In genomic region chr7:106290319-106290718, GRCh38 we compare ENCODE assay signal across 2 cellular contexts.
TF ChIP-seq lines count a peak whose summit lies in the region.

No MANE protein-coding gene starts in this region.

TF ChIP-seq in HCT116, 20 proteins besides CTCF, POLR2A, EP300 and RAD21:
- TF ChIP-seq CEBPB (IDR thresholded peaks at IDR 0.05; ENCODE audit: low read depth) = no peak

TF ChIP-seq in K562, 482 proteins besides CTCF, POLR2A, EP300 and RAD21:
- TF ChIP-seq SRSF1 (IDR thresholded peaks at IDR 0.05; ENCODE audit: low read depth, low read length) (no peak), ZNF324 (CRISPR knock-in tag; IDR thresholded peaks at IDR 0.05) (no peak), ZFP36 (IDR thresholded peaks at IDR 0.05; ENCODE audit: low read depth, low read length, partially characterized antibody) (no peak), CREB1 (IDR thresholded peaks at IDR 0.05) (no peak), CREB1 (CRISPR knock-in tag; IDR thresholded peaks at IDR 0.05) (no peak), POLR2AphosphoS2 (IDR thresholded peaks at IDR 0.05; ENCODE audit: low read length) (no peak), HDAC3 (IDR thresholded peaks at IDR 0.05; ENCODE audit: borderline replicate concordance, partially characterized antibody) (no peak), ZNF212 (CRISPR knock-in tag; IDR thresholded peaks at IDR 0.05) (no peak), RERE (CRISPR knock-in tag; IDR thresholded peaks at IDR 0.05; ENCODE audit: borderline replicate concordance) (no peak), ZNF507 (tag; conservative IDR thresholded peaks at IDR 0.05) (no peak), ZNF263 (CRISPR knock-in tag; IDR thresholded peaks at IDR 0.05; ENCODE audit: borderline replicate concordance) (no peak), YBX1 (IDR thresholded peaks at IDR 0.05) (no peak), HNRNPK (IDR thresholded peaks at IDR 0.05; ENCODE audit: low read depth, low read length, poor library complexity, severe bottlenecking) (no peak), TCF7 (IDR thresholded peaks at IDR 0.05; ENCODE audit: borderline replicate concordance) (no peak), FOXK2 (conservative IDR thresholded peaks at IDR 0.05 in 1 of 2, IDR thresholded peaks at IDR 0.05 in 1 of 2; ENCODE audit: low read depth in 2 of 2) (no peak), MAZ (CRISPR knock-in tag; conservative IDR thresholded peaks at IDR 0.05 in 1 of 2, IDR thresholded peaks at IDR 0.05 in 1 of 2) (no peak)
